Comparison of ENCODE assay signal across 15 cellular contexts in genomic region chr9:92607088-92607487, GRCh38.
DNase-seq lines count a peak whose midpoint lies in the region; ATAC-seq and TF ChIP-seq lines count a peak whose summit lies in the region.
"Had no signal": no experiment of that assay in that cellular context is flagged by ENCODE, and none has a peak within 500 bp of the region (broad histone marks: within the 10 kb centered on the region; RNA-seq: fewer than 3 reads in every experiment).

No MANE protein-coding gene starts in this region.

- TF ChIP-seq CTCF in astrocyte of the spinal cord (IDR thresholded peaks at IDR 0.05; ENCODE audit: low read depth, low read length) (no peak), right atrium auricular region (IDR thresholded peaks at IDR 0.05) (no peak)

- H3K9me3 Mint-ChIP-seq in CD4-positive, alpha-beta memory T cell, result peaks cover 0 to 30% (median 15%) of the 10 kb centered on the region in 8 donors

- H3K4me3 ChIP-seq in ACC112 (ENCODE audit: low read depth, low read length) (no peak overlapping the region), GM23248 (peak overlapping the region; percentile 10; the same call in 1 of the 2 replicates), astrocyte of the spinal cord (ENCODE audit: low read depth, low read length) (no peak overlapping the region), right atrium auricular region (no peak overlapping the region)
- H3K4me3 ChIP-seq in CD4-positive, alpha-beta memory T cell (ENCODE audit: low read length in 2 of 2), result no peak overlapping the region
- H3K4me3 ChIP-seq: BLaER1, pancreas had no signal

- no peaks in the 10 kb centered on the region for H3K27me3 Mint-ChIP-seq in CD4-positive, alpha-beta memory T cell

- ATAC-seq in GM21360 (IDR thresholded peaks at IDR 0.05; ENCODE audit: unreplicated experiment), result no peak
- ATAC-seq: HCT116 had no signal

- peaks cover 10% of the 10 kb centered on the region for H3K4me1 ChIP-seq in ACC112 (ENCODE audit: control insufficient read depth, insufficient read depth, low read length, unreplicated experiment)
- H3K4me1 ChIP-seq in GM23248 (ENCODE audit: insufficient read depth), result peaks cover 31% of the 10 kb centered on the region
- H3K4me1 ChIP-seq in right atrium auricular region, result peaks cover 0 to 39% of the 10 kb centered on the region in 2 donors
- H3K4me1 ChIP-seq in CD4-positive, alpha-beta memory T cell (ENCODE audit: insufficient read depth, low read length), result no peaks in the 10 kb centered on the region
- H3K4me1 ChIP-seq: BLaER1 had no signal

- no peaks in the 10 kb centered on the region for H3K9me2 ChIP-seq in GM23248 (ENCODE audit: insufficient read depth)

- peak overlapping the region; percentile 23 for H3K9ac ChIP-seq in GM23248
- H3K9ac ChIP-seq: BLaER1 had no signal

- H3K36me3 Mint-ChIP-seq in CD4-positive, alpha-beta memory T cell, result peaks cover 9 to 22% of the 10 kb centered on the region in 2 donors

- H3K36me3 ChIP-seq in ACC112 (ENCODE audit: insufficient read depth, low read length) (0 out of 2 replicates have a peak, but pooled peaks cover 3% of the 10 kb centered on the region), GM23248 (ENCODE audit: low read depth) (peaks cover 4% of the 10 kb centered on the region; the same call in 1 of the 2 replicates), right atrium auricular region (peaks cover 10% of the 10 kb centered on the region)
- H3K36me3 ChIP-seq in CD4-positive, alpha-beta memory T cell (ENCODE audit: insufficient read depth, low read length), result no peaks in the 10 kb centered on the region
- H3K36me3 ChIP-seq: pancreas had no signal

- 5 to 6% methylated on average over 2 of the region's 2 CpGs for WGBS in GM23248 (ENCODE audit: low coverage in 1 of 2, low lambda C conversion rate in 2 of 2, missing lambda C conversion rate in 2 of 2), 2 experiments

- CTCF ChIA-PET in CD4-positive, alpha-beta memory T cell (lab: Charles Lee; ENCODE audit: partially characterized antibody), result no interaction called here

- POLR2A ChIA-PET in CD4-positive, alpha-beta memory T cell (lab: Charles Lee; ENCODE audit: partially characterized antibody), result no interaction called here

- H3K9me3 ChIP-seq in GM23248 (ENCODE audit: low read depth), result no peaks in the 10 kb centered on the region
- peaks cover 0 to 12% of the 10 kb centered on the region in 2 donors for H3K9me3 ChIP-seq in right atrium auricular region
- no peaks in the 10 kb centered on the region for H3K9me3 ChIP-seq in CD4-positive, alpha-beta memory T cell (ENCODE audit: control insufficient read depth in 1 of 2, low read length in 2 of 2)
- H3K9me3 ChIP-seq: pancreas had no signal

- peaks cover 30% of the 10 kb centered on the region for H3F3A ChIP-seq in GM23248 (ENCODE audit: insufficient read depth)

- no peak overlapping the region for H3K4me3 Mint-ChIP-seq in CD4-positive, alpha-beta memory T cell

- H3K79me2 ChIP-seq in ACC112 (ENCODE audit: control insufficient read depth, insufficient read depth, low read length, unreplicated experiment) (no peaks in the 10 kb centered on the region), GM23248 (ENCODE audit: insufficient read depth) (no peaks in the 10 kb centered on the region)

- no peak overlapping the region for H3K27ac Mint-ChIP-seq in CD4-positive, alpha-beta memory T cell
- H3K27ac Mint-ChIP-seq: activated T-helper 2 cell treated with anti-CD3 and anti-CD28 coated beads, Interferon-gamma antibody, Interleukin-2, Interleukin-4, amounts not matched to agents 10 μg/mL and 5 μg/mL and 100 μg/mL, durations not matched to agents 14 hours and 24 hours and 36 hours had no signal

- H4K20me1 ChIP-seq in GM23248 (ENCODE audit: insufficient read depth), result no peaks in the 10 kb centered on the region
- H4K20me1 ChIP-seq: BLaER1 had no signal

- peak; percentile 80 for DNase-seq in GM23248
- peak; percentile 78 for DNase-seq in astrocyte of the spinal cord (ENCODE audit: low read depth, low spot score)
- DNase-seq in right atrium auricular region (ENCODE audit: low spot score), result no peak
- no peak for DNase-seq in SIG-M5 (lab: John Stamatoyannopoulos, UW)
- DNase-seq in CD4-positive, alpha-beta memory T cell, result no peak
- DNase-seq in medulla oblongata (ENCODE audit: extremely low spot score), result no peak
- DNase-seq: effector CD8-positive, alpha-beta T cell; kidney had no signal

- H3K27ac ChIP-seq in ACC112 (ENCODE audit: low read depth, low read length) (peak overlapping the region; percentile 9; the same call in 1 of the 2 replicates), GM23248 (peak overlapping the region; percentile 54), right atrium auricular region (peak overlapping the region; percentile 4 to 10)
- no peak overlapping the region for H3K27ac ChIP-seq in CD4-positive, alpha-beta memory T cell (ENCODE audit: low read depth, low read length)
- H3K27ac ChIP-seq: BLaER1, pancreas, VCaP had no signal

- no peak overlapping the region for H2AFZ ChIP-seq in ACC112 (ENCODE audit: low read length, unreplicated experiment)
- no peak overlapping the region for H2AFZ ChIP-seq in GM23248

- intact Hi-C loops in CD4-positive, alpha-beta memory T cell (cut with micrococcal nuclease), result no loop called here

- peak overlapping the region; percentile 63 for H3K4me2 ChIP-seq in GM23248 (ENCODE audit: unreplicated experiment)
- H3K4me2 ChIP-seq: BLaER1 had no signal

- in situ Hi-C loops in GM23248 (cut with MboI), result no loop called here
- in situ Hi-C loops in astrocyte of the spinal cord (cut with HindIII; ENCODE audit: low sequenced_read_pairs), result no loop called here

- no peaks in the 10 kb centered on the region for H3K27me3 ChIP-seq in ACC112 (ENCODE audit: insufficient read depth, low read length)
- H3K27me3 ChIP-seq in GM23248 (replicated peaks; ENCODE audit: insufficient read depth), result no peaks in the 10 kb centered on the region
- no peaks in the 10 kb centered on the region for H3K27me3 ChIP-seq in right atrium auricular region
- H3K27me3 ChIP-seq in CD4-positive, alpha-beta memory T cell (ENCODE audit: insufficient read depth, low read length), result no peaks in the 10 kb centered on the region
- H3K27me3 ChIP-seq: BLaER1, pancreas had no signal

- no peaks in the 10 kb centered on the region for H3K4me1 Mint-ChIP-seq in CD4-positive, alpha-beta memory T cell

Comparison
In these comparisons a context has a peak if more than half of its experiments do, and no peak if none do; other contexts are left out.
1. DNase-seq: peak in GM23248 (single experiment) and astrocyte of the spinal cord (single experiment); none in right atrium auricular region (single experiment), SIG-M5 (single experiment), CD4-positive, alpha-beta memory T cell (0 of 5) and medulla oblongata (single experiment).